8 cellular contexts compared by ENCODE assay signal in the genomic region with DNA sequence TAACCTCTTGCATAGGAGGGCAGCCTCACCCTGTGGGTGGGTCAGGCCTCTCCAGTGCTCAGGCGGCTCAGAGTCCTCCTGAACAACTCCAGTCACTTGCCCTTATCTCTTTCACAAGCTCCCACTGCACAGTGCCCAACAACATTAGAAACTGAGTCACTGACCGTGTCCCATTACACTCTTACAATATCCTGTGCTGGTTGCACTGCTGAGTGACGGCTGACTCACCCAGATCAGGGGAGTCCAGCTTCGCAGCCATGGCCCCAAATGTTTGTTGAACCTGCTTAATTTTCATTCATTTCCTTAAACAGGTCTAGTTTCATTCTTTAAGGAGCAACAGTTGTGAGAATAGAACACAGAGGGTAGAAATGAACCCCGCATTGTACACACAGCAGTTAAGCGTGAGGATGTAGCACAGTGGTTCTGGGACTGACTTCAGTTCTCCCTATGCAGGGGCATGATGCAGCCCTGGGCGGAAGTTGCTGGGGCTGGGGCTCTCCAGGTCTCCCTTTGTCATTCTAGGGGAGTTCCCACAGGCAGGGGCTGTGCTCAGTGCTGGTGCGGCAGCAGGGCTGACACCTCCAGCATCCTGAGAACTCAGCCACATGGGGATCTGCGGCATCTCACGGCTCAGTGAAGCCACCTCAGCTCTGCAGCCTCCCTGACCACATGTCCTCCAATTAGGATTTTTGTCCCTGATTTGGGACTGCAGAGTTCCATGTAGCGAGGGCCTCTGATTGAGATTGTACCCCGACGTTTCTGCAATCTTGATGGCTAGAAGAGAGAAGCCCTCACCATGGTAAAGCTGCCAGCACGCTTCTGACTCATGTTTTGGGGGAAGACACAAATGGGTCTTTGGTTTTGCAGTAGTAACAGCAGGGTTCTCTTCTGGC. TPM values are rescaled to one million over a fixed set of nuclear protein-coding genes. Genes with fewer than 3 reads are reported as not detected.
DNase-seq lines count a peak whose midpoint lies in the region; ATAC-seq and TF ChIP-seq lines count a peak whose summit lies in the region.

No MANE protein-coding gene starts in this region.

- H3K36me3 Mint-ChIP-seq in CD8-positive, alpha-beta memory T cell, result peaks cover 5 to 16% (median 6%) of the 10 kb centered on the region in 3 donors
- H3K36me3 Mint-ChIP-seq in stimulated activated naive CD8-positive, alpha-beta T cell treated with anti-CD3 and anti-CD28 coated beads, Interleukin-15, Interleukin-2, amounts not matched to agents 100 ng/mL and 50 ng/mL, for 24 hours (ENCODE audit: low read depth), result peaks cover 51% of the 10 kb centered on the region
- peaks cover 60% of the 10 kb centered on the region for H3K36me3 Mint-ChIP-seq in nephron progenitor cell (ENCODE audit: low read depth)

- BruUV-seq in IMR-90 (replicated peaks; lab: Mats Ljungman, UMichigan), result no TSS peak

- peak overlapping the region; percentile 72 for H2BK5ac ChIP-seq in IMR-90 (ENCODE audit: low read depth, low read length, poor library complexity, severe bottlenecking)

- 64% methylated on average over 7 of the region's 14 CpGs; no CpG with 5 or more reads in 1 of the 2 experiments for WGBS in IMR-90 (ENCODE audit: extremely low coverage in 2 of 2, insufficient read length in 1 of 2), 2 experiments

- peak overlapping the region; percentile 32 for H2BK120ac ChIP-seq in IMR-90 (ENCODE audit: low read depth, low read length)

- H3K14ac ChIP-seq in IMR-90 (replicated peaks; ENCODE audit: low read depth, low read length), result peak overlapping the region; percentile 74; the same call in 1 of the 2 replicates

- no peak overlapping the region for H3K56ac ChIP-seq in IMR-90 (ENCODE audit: extremely low read depth, insufficient read depth, low read length)

- dilution Hi-C loops in IMR-90 (cut with HindIII; ENCODE audit: low sequenced_read_pairs, unreplicated experiment), result no loop called here

- POLR2A ChIA-PET in CD8-positive, alpha-beta memory T cell (lab: Charles Lee), result interaction anchor here (0.6 to 4.6 kb wide), 11 partner anchors 11 to 40 kb away, joined by 3 to 88 read pairs (median 5); a partner anchor contains a TSS
- POLR2A ChIA-PET in IMR-90 (lab: Charles Lee; ENCODE audit: unreplicated experiment), result no interaction called here

- TF ChIP-seq POLR2A in IMR-90 (IDR thresholded peaks at IDR 0.05; ENCODE audit: low read depth, low read length), result no peak

- no peak overlapping the region for H3K18ac ChIP-seq in IMR-90 (ENCODE audit: low read depth, low read length)

- CTCF ChIA-PET in CD8-positive, alpha-beta memory T cell (lab: Charles Lee), result interaction anchor here (0.8 to 4.3 kb wide), 12 partner anchors 11 to 58 kb away, joined by 3 to 37 read pairs (median 6); a partner anchor contains a TSS
- CTCF ChIA-PET in IMR-90 (lab: Yijun Ruan, JAX), result interaction anchor here (2.0 kb wide), 1 partner anchor 15 kb away, joined by 4 read pairs; no protein-coding TSS in a partner anchor

- intact Hi-C loops in IMR-90 (cut with micrococcal nuclease), result no loop called here

- H3K27me3 ChIP-seq in CD8-positive, alpha-beta memory T cell (ENCODE audit: insufficient read depth, low read length, poor library complexity, severe bottlenecking), result no peaks in the 10 kb centered on the region
- H3K27me3 ChIP-seq in IMR-90 (ENCODE audit: control insufficient read depth, insufficient read depth, low read length) (no peaks in the 10 kb centered on the region), kidney epithelial cell (ENCODE audit: control insufficient read depth, insufficient read depth, low read length) (no peaks in the 10 kb centered on the region)

- in situ Hi-C loops in IMR-90 (cut with MboI; ENCODE audit: low sequenced_read_pairs), result no loop called here

- H3K4me2 ChIP-seq in IMR-90 (ENCODE audit: low read depth, low read length), result peak overlapping the region; percentile 36; the same call in 1 of the 2 replicates

- H3K27me3 Mint-ChIP-seq in CD8-positive, alpha-beta memory T cell, result peaks cover 0 to 1% of the 10 kb centered on the region in 2 donors
- H3K27me3 Mint-ChIP-seq in stimulated activated naive CD8-positive, alpha-beta T cell treated with anti-CD3 and anti-CD28 coated beads, Interleukin-15, Interleukin-2, amounts not matched to agents 100 ng/mL and 50 ng/mL, for 24 hours, result no peaks in the 10 kb centered on the region
- no peaks in the 10 kb centered on the region for H3K27me3 Mint-ChIP-seq in nephron progenitor cell (ENCODE audit: low read depth, poor library complexity)

- no peak overlapping the region for H3K9ac ChIP-seq in IMR-90 (ENCODE audit: low read depth, low read length)

- H3K9me3 ChIP-seq in CD8-positive, alpha-beta memory T cell (ENCODE audit: low read length), result no peaks in the 10 kb centered on the region
- H3K9me3 ChIP-seq in IMR-90 (ENCODE audit: control insufficient read depth, insufficient read depth, low read length), result peaks cover 2% of the 10 kb centered on the region; the same call in 1 of the 2 replicates

- no peak for TF ChIP-seq CTCF in IMR-90 (conservative IDR thresholded peaks at IDR 0.05; ENCODE audit: low read depth, low read length)
- TF ChIP-seq CTCF in kidney epithelial cell (IDR thresholded peaks at IDR 0.05; ENCODE audit: insufficient read depth, low read length, poor library complexity, severe bottlenecking), result no peak
- no peak for TF ChIP-seq CTCF in nephron progenitor cell (IDR thresholded peaks at IDR 0.05)

- H3K9me1 ChIP-seq in IMR-90 (ENCODE audit: insufficient read depth, low read length), result peaks cover 27% of the 10 kb centered on the region

- H2AFZ ChIP-seq in IMR-90 (replicated peaks; ENCODE audit: low read length, poor library complexity), result peak overlapping the region; percentile 76

- peak overlapping the region; percentile 50; the same call in 1 of the 2 replicates for H2AK5ac ChIP-seq in IMR-90 (ENCODE audit: low read depth, low read length)

- peak overlapping the region; percentile 16 to 89 (median 85) for H3K4me3 Mint-ChIP-seq in CD8-positive, alpha-beta memory T cell
- H3K4me3 Mint-ChIP-seq in stimulated activated naive CD8-positive, alpha-beta T cell treated with anti-CD3 and anti-CD28 coated beads, Interleukin-15, Interleukin-2, amounts not matched to agents 100 ng/mL and 50 ng/mL, for 24 hours, result peak overlapping the region; percentile 83
- H3K4me3 Mint-ChIP-seq in nephron progenitor cell, result no peak overlapping the region

- peak overlapping the region; percentile 11; the same call in 1 of the 2 replicates for H3K23ac ChIP-seq in IMR-90 (ENCODE audit: low read depth, low read length)

- peak overlapping the region; percentile 87 to 99 (median 98) for H3K27ac Mint-ChIP-seq in CD8-positive, alpha-beta memory T cell
- H3K27ac Mint-ChIP-seq in stimulated activated naive CD8-positive, alpha-beta T cell treated with anti-CD3 and anti-CD28 coated beads, Interleukin-15, Interleukin-2, amounts not matched to agents 100 ng/mL and 50 ng/mL, for 24 hours, result peak overlapping the region; percentile 98
- no peak overlapping the region for H3K27ac Mint-ChIP-seq in nephron progenitor cell

- H2AK9ac ChIP-seq in IMR-90 (replicated peaks; ENCODE audit: low read depth, low read length, poor library complexity), result peak overlapping the region; percentile 70

- H3K79me1 ChIP-seq in IMR-90 (ENCODE audit: low read depth in 1 of 2, low read length in 2 of 2), result peaks cover 0 to 4% of the 10 kb centered on the region in 2 experiments; a peak in 1 of 4 replicates

- H3K27ac ChIP-seq in CD8-positive, alpha-beta memory T cell (ENCODE audit: low read depth, low read length), result peak overlapping the region; percentile 58
- H3K27ac ChIP-seq in IMR-90 (ENCODE audit: insufficient read depth, low read length), result no peak overlapping the region; the same call in 1 of the 2 replicates

- ATAC-seq in GM21526 (IDR thresholded peaks at IDR 0.05; ENCODE audit: low FRiP score, unreplicated experiment), result peak; percentile 67
- peak; percentile 48 for ATAC-seq in IMR-90 (ENCODE audit: low read depth)

- H3K9me3 Mint-ChIP-seq in CD8-positive, alpha-beta memory T cell, result no peaks in the 10 kb centered on the region
- peaks cover 2% of the 10 kb centered on the region for H3K9me3 Mint-ChIP-seq in stimulated activated naive CD8-positive, alpha-beta T cell treated with anti-CD3 and anti-CD28 coated beads, Interleukin-15, Interleukin-2, amounts not matched to agents 100 ng/mL and 50 ng/mL, for 24 hours
- H3K9me3 Mint-ChIP-seq in nephron progenitor cell, result peaks cover 23% of the 10 kb centered on the region

- peaks cover 97% of the 10 kb centered on the region for H3K4me1 ChIP-seq in CD8-positive, alpha-beta memory T cell (ENCODE audit: insufficient read depth, low read length)
- H3K4me1 ChIP-seq in IMR-90 (ENCODE audit: control insufficient read depth, insufficient read depth, low read length), result peaks cover 6% of the 10 kb centered on the region

- peak overlapping the region; percentile 29 for H3K4me3 ChIP-seq in CD8-positive, alpha-beta memory T cell (ENCODE audit: low read length)
- H3K4me3 ChIP-seq in IMR-90 (ENCODE audit: insufficient read depth, low read depth, low read length) (no peak overlapping the region), kidney epithelial cell (ENCODE audit: low read depth, low read length) (no peak overlapping the region)

- peaks cover 86 to 100% (median 94%) of the 10 kb centered on the region in 3 donors for H3K4me1 Mint-ChIP-seq in CD8-positive, alpha-beta memory T cell
- peaks cover 94% of the 10 kb centered on the region for H3K4me1 Mint-ChIP-seq in stimulated activated naive CD8-positive, alpha-beta T cell treated with anti-CD3 and anti-CD28 coated beads, Interleukin-15, Interleukin-2, amounts not matched to agents 100 ng/mL and 50 ng/mL, for 24 hours (ENCODE audit: low read depth)
- peaks cover 29% of the 10 kb centered on the region for H3K4me1 Mint-ChIP-seq in nephron progenitor cell

- TF ChIP-seq RAD21 in IMR-90 (IDR thresholded peaks at IDR 0.05; ENCODE audit: low read length), result no peak

- peak; percentile 62 to 91 (median 78) for DNase-seq in CD8-positive, alpha-beta memory T cell
- DNase-seq in IMR-90 (peak; percentile 84), activated T-helper 1 cell treated with Interleukin-2 at 50 U/mL for 16 hours (ENCODE audit: low read depth) (peak; percentile 60), kidney epithelial cell (ENCODE audit: low read depth) (peak; percentile 74), nephron progenitor cell (no peak), DMS153 treated with DMSO at 0.1 percent for 48 hours (lab: John Stamatoyannopoulos, UW; ENCODE audit: unreplicated experiment) (no peak)

- H2BK15ac ChIP-seq in IMR-90 (ENCODE audit: low read depth, low read length), result peak overlapping the region; percentile 46; the same call in 1 of the 3 replicates

- H3K4ac ChIP-seq in IMR-90 (ENCODE audit: low read depth, low read length), result peak overlapping the region; percentile 36; the same call in 1 of the 2 replicates

- 0 out of 2 replicates have a peak overlapping the region, but pooled peaks have one; percentile 27 for H4K91ac ChIP-seq in IMR-90 (ENCODE audit: insufficient read depth, low read depth, low read length)

- no peaks in the 10 kb centered on the region for H4K20me1 ChIP-seq in IMR-90 (ENCODE audit: insufficient read depth, low read length)

- peak overlapping the region; percentile 66; the same call in 1 of the 2 replicates for H2BK20ac ChIP-seq in IMR-90 (ENCODE audit: low read depth, low read length)

- no peak overlapping the region for H4K8ac ChIP-seq in IMR-90 (ENCODE audit: low read depth in 2 of 2, low read length in 2 of 2)

- H3K36me3 ChIP-seq in CD8-positive, alpha-beta memory T cell (ENCODE audit: insufficient read depth, low read length), result no peaks in the 10 kb centered on the region
- peaks cover 1% of the 10 kb centered on the region; the same call in 1 of the 2 replicates for H3K36me3 ChIP-seq in IMR-90 (ENCODE audit: control insufficient read depth, insufficient read depth, low read length)
- H3K36me3 ChIP-seq in kidney epithelial cell (ENCODE audit: control insufficient read depth, insufficient read depth, low read length), result no peaks in the 10 kb centered on the region

- H4K5ac ChIP-seq in IMR-90 (ENCODE audit: low read depth, low read length), result no peak overlapping the region

RNA-seq across cellular contexts. Expression of a gene that starts 16.1 kb away (rescaled TPM):
- total RNA-seq in CD8-positive, alpha-beta memory T cell, result 10 to 100 TPM; 14.2 to 15.4 TPM
- 22.7 TPM for polyA plus RNA-seq in CD8-positive, alpha-beta memory T cell
- 0.28 and 0.72 TPM in 2 replicates for total RNA-seq in IMR-90 (2012; rRNA removed)
- 0.94 and 1.0 TPM in 2 replicates for polyA plus RNA-seq in IMR-90 (2012; rRNA removed)
- polyA plus RNA-seq in IMR-90 (2012; cell fraction: cytosol; rRNA removed), result 0.28 and 1.3 TPM in 2 replicates
- 0.58 and 1.4 TPM in 2 replicates for polyA plus RNA-seq in IMR-90 (2012; cell fraction: nucleus; rRNA removed; ENCODE audit: low replicate concordance)
- total RNA-seq in kidney epithelial cell, result 3.4 and 4.7 TPM in 2 replicates

Comparison
In these comparisons a context has a peak if more than half of its experiments do, and no peak if none do; other contexts are left out.
1. DNase-seq: peak in CD8-positive, alpha-beta memory T cell (5 of 5), IMR-90 (single experiment), activated T-helper 1 cell treated with Interleukin-2 at 50 U/mL for 16 hours (single experiment) and kidney epithelial cell (single experiment); none in nephron progenitor cell (single experiment) and DMS153 treated with DMSO at 0.1 percent for 48 hours (single experiment).